ENCODE assay signal across 4 cellular contexts in the genomic region with DNA sequence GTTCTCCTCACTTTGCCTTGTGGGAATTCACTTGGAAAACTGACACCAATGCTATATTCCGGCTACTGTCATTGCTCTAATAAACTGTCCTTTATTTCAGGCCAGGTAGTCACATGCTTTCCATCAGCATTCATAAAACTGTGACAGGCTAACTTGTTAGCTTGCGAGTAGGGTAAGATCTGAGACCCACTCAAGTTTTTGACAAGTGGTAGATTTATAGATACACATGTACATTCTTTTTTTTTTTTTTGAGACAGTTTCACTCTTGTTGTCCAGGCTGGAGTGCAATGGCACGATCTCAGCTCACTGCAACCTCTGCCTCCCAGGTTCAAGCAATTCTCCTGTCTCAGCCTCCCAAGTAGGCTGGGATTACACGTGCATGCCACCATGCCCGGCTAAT. TPM values are rescaled to one million over a fixed set of nuclear protein-coding genes. Genes with fewer than 3 reads are reported as not detected.
DNase-seq lines count a peak whose midpoint lies in the region; ATAC-seq and TF ChIP-seq lines count a peak whose summit lies in the region.
"Not testable (repeated sequence)": the region's sequence is repeated elsewhere in the genome, so short reads cannot be mapped to it uniquely, and the experiment has no call there.

No MANE protein-coding gene starts in this region.

- H3K27ac ChIP-seq in iPS-20b (ENCODE audit: low read length); upper lobe of right lung: not testable (repeated sequence)

- intact Hi-C loops in upper lobe of right lung (cut with DNase I) = not testable (repeated sequence)

- not testable (repeated sequence) for H3K4me1 ChIP-seq in iPS-20b (ENCODE audit: insufficient read depth, low read length); upper lobe of right lung

- H3K36me3 Mint-ChIP-seq in activated T-cell treated with anti-CD3 and anti-CD28 coated beads, Interleukin-2, amount 50 U/mL, for 72 hours (ENCODE audit: insufficient read depth in 2 of 2) = peaks cover 5 to 11% of the 10 kb centered on the region in 2 donors

- H3K36me3 ChIP-seq in iPS-20b (ENCODE audit: insufficient read depth, low read depth, low read length) = peaks cover 47% of the 10 kb centered on the region
- H3K36me3 ChIP-seq in upper lobe of right lung = peaks cover 41% of the 10 kb centered on the region

- not testable (repeated sequence) for H3K9me3 ChIP-seq in iPS-20b (ENCODE audit: insufficient read depth, low read depth, low read length); upper lobe of right lung

- not testable (repeated sequence) for H3K9me3 Mint-ChIP-seq in activated T-cell treated with anti-CD3 and anti-CD28 coated beads, Interleukin-2, amount 50 U/mL, for 72 hours

- H3K27me3 ChIP-seq in iPS-20b (ENCODE audit: insufficient read depth, low read length); upper lobe of right lung: not testable (repeated sequence)

- H3K4me3 ChIP-seq in Jurkat, Clone E6-1 (ENCODE audit: low read length) = peak overlapping the region; percentile 77
- peak overlapping the region; percentile 86 for H3K4me3 ChIP-seq in iPS-20b (ENCODE audit: low read length)
- H3K4me3 ChIP-seq in upper lobe of right lung = peak overlapping the region; percentile 98

- DNase-seq in Jurkat, Clone E6-1 (ENCODE audit: low read depth, low spot score); activated T-cell treated with anti-CD3 and anti-CD28 coated beads, Interleukin-2, amount 50 U/mL, for 72 hours; upper lobe of right lung: not testable (repeated sequence)

- TF ChIP-seq CTCF in upper lobe of right lung (IDR thresholded peaks at IDR 0.05) = not testable (repeated sequence)

- peak overlapping the region; percentile 30 for H3K27ac Mint-ChIP-seq in activated T-cell treated with anti-CD3 and anti-CD28 coated beads, Interleukin-2, amount 50 U/mL, for 72 hours

- H3K9ac ChIP-seq in iPS-20b (ENCODE audit: low read depth, low read length) = not testable (repeated sequence)

- peak overlapping the region; percentile 96 to 98 for H3K4me3 Mint-ChIP-seq in activated T-cell treated with anti-CD3 and anti-CD28 coated beads, Interleukin-2, amount 50 U/mL, for 72 hours

- ATAC-seq in activated T-cell treated with anti-CD3 and anti-CD28 coated beads, Interleukin-2, amount 50 U/mL, for 72 hours (replicated peaks in 1 of 2); upper lobe of right lung: not testable (repeated sequence)

- H3K4me1 Mint-ChIP-seq in activated T-cell treated with anti-CD3 and anti-CD28 coated beads, Interleukin-2, amount 50 U/mL, for 72 hours (ENCODE audit: low read depth) = peaks cover 41% of the 10 kb centered on the region

- not testable (repeated sequence) for H3K27me3 Mint-ChIP-seq in activated T-cell treated with anti-CD3 and anti-CD28 coated beads, Interleukin-2, amount 50 U/mL, for 72 hours (ENCODE audit: low read depth)

RNA-seq across cellular contexts. Expression of gene USP39, which starts 1.7 kb away (rescaled TPM):
- 119 TPM for polyA plus RNA-seq in Jurkat, Clone E6-1 (2012; ENCODE audit: insufficient read depth, insufficient read length)
- total RNA-seq in activated T-cell treated with anti-CD3 and anti-CD28 coated beads, Interleukin-2, amount 50 U/mL, for 72 hours = 10 to 100 TPM; 64.1 to 79.7 TPM
- 37.0 TPM for total RNA-seq in upper lobe of right lung

RNA-seq across cellular contexts. Expression of gene C2orf68, which starts 5.9 kb away (rescaled TPM):
- 51.4 TPM for polyA plus RNA-seq in Jurkat, Clone E6-1 (2012; ENCODE audit: insufficient read depth, insufficient read length)
- total RNA-seq in activated T-cell treated with anti-CD3 and anti-CD28 coated beads, Interleukin-2, amount 50 U/mL, for 72 hours = 10 to 100 TPM; 38.9 to 48.9 TPM
- total RNA-seq in upper lobe of right lung = 37.9 TPM

RNA-seq across cellular contexts. Expression of gene TMEM150A, which starts 15.2 kb away (rescaled TPM):
- polyA plus RNA-seq in Jurkat, Clone E6-1 (2012; ENCODE audit: insufficient read depth, insufficient read length) = 4.4 TPM
- total RNA-seq in activated T-cell treated with anti-CD3 and anti-CD28 coated beads, Interleukin-2, amount 50 U/mL, for 72 hours = 1 to 10 TPM; 3.5 to 4.1 TPM
- total RNA-seq in upper lobe of right lung = 31.5 TPM

RNA-seq across cellular contexts. Expression of gene RNF181, which starts 22.2 kb away (rescaled TPM):
- 251 TPM for polyA plus RNA-seq in Jurkat, Clone E6-1 (2012; ENCODE audit: insufficient read depth, insufficient read length)
- total RNA-seq in activated T-cell treated with anti-CD3 and anti-CD28 coated beads, Interleukin-2, amount 50 U/mL, for 72 hours = 100 to 1,000 TPM; 114 to 129 TPM
- total RNA-seq in upper lobe of right lung = 85.9 TPM

RNA-seq across cellular contexts. Expression of gene VAMP5, which starts 33.5 kb away (rescaled TPM):
- polyA plus RNA-seq in Jurkat, Clone E6-1 (2012; ENCODE audit: insufficient read depth, insufficient read length) = 86.9 TPM
- total RNA-seq in activated T-cell treated with anti-CD3 and anti-CD28 coated beads, Interleukin-2, amount 50 U/mL, for 72 hours = 10 to 100 TPM; 73.3 to 78.9 TPM
- total RNA-seq in upper lobe of right lung = 84.8 TPM
